ENCODE assay signal across 14 cellular contexts in genomic region chr22:41435560-41435959, GRCh38. TPM values are rescaled to one million over a fixed set of nuclear protein-coding genes. Genes with fewer than 3 reads are reported as not detected.
A peak's percentile ranks its signal among the peaks of the same experiment; 100 is the strongest.
DNase-seq lines count a peak whose midpoint lies in the region; TF ChIP-seq lines count a peak whose summit lies in the region.
"Had no signal": no experiment of that assay in that cellular context is flagged by ENCODE, and none has a peak within 500 bp of the region (broad histone marks: within the 10 kb centered on the region; RNA-seq: fewer than 3 reads in every experiment).

No MANE protein-coding gene starts in this region.

- no peak overlapping the region for H2AK5ac ChIP-seq in mesenchymal stem cell (ENCODE audit: low read length, severe bottlenecking)

- peaks cover 36% of the 10 kb centered on the region for H3K79me1 ChIP-seq in mesenchymal stem cell (replicated peaks; ENCODE audit: low read length, poor library complexity, severe bottlenecking)

- H4K8ac ChIP-seq in mesenchymal stem cell (ENCODE audit: low read length) = peak overlapping the region; percentile 71

- peaks cover 68% of the 10 kb centered on the region for H3K36me3 ChIP-seq in left ventricle myocardium inferior
- peaks cover 62 to 72% of the 10 kb centered on the region in 2 donors for H3K36me3 ChIP-seq in ascending aorta
- peaks cover 73 to 77% of the 10 kb centered on the region in 2 experiments for H3K36me3 ChIP-seq in mesenchymal stem cell (ENCODE audit: control insufficient read depth in 1 of 2, insufficient read depth in 2 of 2, low read depth in 1 of 2, low read length in 2 of 2)

- H3K14ac ChIP-seq in mesenchymal stem cell (ENCODE audit: low read length in 2 of 2) = no peak overlapping the region

- H3K9ac ChIP-seq in mesenchymal stem cell (ENCODE audit: low read length) = peak overlapping the region; percentile 54
- H3K9ac ChIP-seq: KMS-11 had no signal

- no peak overlapping the region for H2BK120ac ChIP-seq in mesenchymal stem cell (ENCODE audit: low read depth, low read length)

- H3K9me3 ChIP-seq in left ventricle myocardium inferior (replicated peaks) (no peaks in the 10 kb centered on the region), ascending aorta (no peaks in the 10 kb centered on the region), mesenchymal stem cell (ENCODE audit: control insufficient read depth, low read length) (no peaks in the 10 kb centered on the region)

- DNase-seq in left ventricle myocardium inferior (no peak), cardiac septum (ENCODE audit: low spot score) (no peak), ascending aorta (ENCODE audit: low spot score in 2 of 2) (no peak), mesenchymal stem cell (no peak), NCI-H2107 (lab: John Stamatoyannopoulos, UW) (no peak), SKM-1 (lab: John Stamatoyannopoulos, UW; ENCODE audit: unreplicated experiment) (no peak), GM03348 (ENCODE audit: low spot score) (no peak)
- DNase-seq: EL; glutamatergic neuron; mammary epithelial cell; NCI-H1092; stimulated activated CD4-positive, alpha-beta T cell treated with anti-CD3 and anti-CD28 coated beads, Interleukin-15, amount 100 ng/mL, for 24 hours had no signal

- no peak overlapping the region for H2AFZ ChIP-seq in mesenchymal stem cell (ENCODE audit: low read depth, low read length)

- 80% methylated on average over 4 of the region's 4 CpGs for WGBS in mesenchymal stem cell

- intact Hi-C loops in left ventricle myocardium inferior (cut with micrococcal nuclease) (no loop called here), cardiac septum (cut with DNase I) (no loop called here), ascending aorta (cut with DNase I) (no loop called here)

- no peak overlapping the region for H3K23ac ChIP-seq in mesenchymal stem cell (ENCODE audit: low read length in 2 of 2)

- no peak overlapping the region for H2BK12ac ChIP-seq in mesenchymal stem cell (ENCODE audit: low read length in 2 of 2)

- no peak overlapping the region for H3K18ac ChIP-seq in mesenchymal stem cell (ENCODE audit: low read depth in 1 of 2, low read length in 2 of 2)

- H3K4me1 ChIP-seq in left ventricle myocardium inferior (peaks cover 81% of the 10 kb centered on the region), ascending aorta (peaks cover 8 to 26% of the 10 kb centered on the region in 2 donors), mesenchymal stem cell (ENCODE audit: control insufficient read depth, insufficient read depth, low read depth, low read length) (peaks cover 13% of the 10 kb centered on the region)

- no peak overlapping the region for H2BK5ac ChIP-seq in mesenchymal stem cell (ENCODE audit: low read depth, low read length, poor library complexity, severe bottlenecking)

- H3K27ac ChIP-seq in left ventricle myocardium inferior (replicated peaks) = peak overlapping the region; percentile 100
- peak overlapping the region; percentile 19 to 34 for H3K27ac ChIP-seq in ascending aorta
- H3K27ac ChIP-seq in mesenchymal stem cell (ENCODE audit: low read length, poor library complexity, severe bottlenecking) = no peak overlapping the region
- H3K27ac ChIP-seq in temporal lobe (ENCODE audit: low read depth, low read length) = peak overlapping the region; percentile 46
- H3K27ac ChIP-seq: KMS-11 had no signal

- TF ChIP-seq CTCF in left ventricle myocardium inferior (IDR thresholded peaks at IDR 0.05; ENCODE audit: borderline replicate concordance) (no peak), ascending aorta (IDR thresholded peaks at IDR 0.05) (no peak)

- no peaks in the 10 kb centered on the region for H3K27me3 ChIP-seq in left ventricle myocardium inferior (ENCODE audit: low read depth)
- H3K27me3 ChIP-seq in ascending aorta = no peaks in the 10 kb centered on the region
- H3K27me3 ChIP-seq in mesenchymal stem cell (ENCODE audit: control insufficient read depth in 1 of 2, insufficient read depth in 1 of 2, low read length in 2 of 2) = no peaks in the 10 kb centered on the region

- H3K4me3 ChIP-seq in left ventricle myocardium inferior (peak overlapping the region; percentile 10), ascending aorta (no peak overlapping the region), mesenchymal stem cell (ENCODE audit: insufficient read depth in 1 of 2, low read depth in 1 of 2, low read length in 2 of 2) (no peak overlapping the region)

- no peak overlapping the region for H4K91ac ChIP-seq in mesenchymal stem cell (ENCODE audit: low read length)

- H2BK15ac ChIP-seq in mesenchymal stem cell (ENCODE audit: low read depth, poor library complexity, severe bottlenecking) = no peak overlapping the region

- H3K4me2 ChIP-seq in mesenchymal stem cell (ENCODE audit: low read length, poor library complexity, severe bottlenecking) = no peak overlapping the region
- H3K4me2 ChIP-seq: KMS-11 had no signal

- no peak overlapping the region for H3K4ac ChIP-seq in mesenchymal stem cell (ENCODE audit: low read depth in 1 of 2, low read length in 2 of 2)

RNA-seq across cellular contexts. Expression of gene TOB2, which starts 11.0 kb away (rescaled TPM):
- total RNA-seq in left ventricle myocardium inferior (63.6 TPM), cardiac septum (26.9 TPM), ascending aorta (55.8 TPM), temporal lobe (12.5 TPM)
- polyA plus RNA-seq in mesenchymal stem cell (2013, experiment 1 of 2) = 42.5 TPM
- 43.0 TPM for polyA plus RNA-seq in mesenchymal stem cell (2013, experiment 2 of 2)

RNA-seq across cellular contexts. Expression of gene PHF5A, which starts 32.9 kb away (rescaled TPM):
- 23.9 TPM for total RNA-seq in left ventricle myocardium inferior
- total RNA-seq in cardiac septum = 22.0 TPM
- total RNA-seq in ascending aorta = 4.8 TPM
- 26.6 TPM for polyA plus RNA-seq in mesenchymal stem cell (2013, experiment 1 of 2)
- polyA plus RNA-seq in mesenchymal stem cell (2013, experiment 2 of 2) = 26.3 TPM
- total RNA-seq in temporal lobe = 25.6 TPM

RNA-seq across cellular contexts. Expression of gene ACO2, which starts 33.4 kb away (rescaled TPM):
- 851 TPM for total RNA-seq in left ventricle myocardium inferior
- 662 TPM for total RNA-seq in cardiac septum
- 81.1 TPM for total RNA-seq in ascending aorta
- polyA plus RNA-seq in mesenchymal stem cell (2013, experiment 1 of 2) = 46.6 TPM
- 46.8 TPM for polyA plus RNA-seq in mesenchymal stem cell (2013, experiment 2 of 2)
- total RNA-seq in temporal lobe = 72.5 TPM

RNA-seq across cellular contexts. Expression of gene TEF, which starts 53.8 kb away (rescaled TPM):
- total RNA-seq in left ventricle myocardium inferior (20.1 TPM), cardiac septum (14.0 TPM), ascending aorta (20.2 TPM), temporal lobe (6.1 TPM)
- 2.1 TPM for polyA plus RNA-seq in mesenchymal stem cell (2013, experiment 1 of 2)
- polyA plus RNA-seq in mesenchymal stem cell (2013, experiment 2 of 2) = 2.5 TPM
